Comparison of ENCODE assay signal across 7 cellular contexts in the genomic region with DNA sequence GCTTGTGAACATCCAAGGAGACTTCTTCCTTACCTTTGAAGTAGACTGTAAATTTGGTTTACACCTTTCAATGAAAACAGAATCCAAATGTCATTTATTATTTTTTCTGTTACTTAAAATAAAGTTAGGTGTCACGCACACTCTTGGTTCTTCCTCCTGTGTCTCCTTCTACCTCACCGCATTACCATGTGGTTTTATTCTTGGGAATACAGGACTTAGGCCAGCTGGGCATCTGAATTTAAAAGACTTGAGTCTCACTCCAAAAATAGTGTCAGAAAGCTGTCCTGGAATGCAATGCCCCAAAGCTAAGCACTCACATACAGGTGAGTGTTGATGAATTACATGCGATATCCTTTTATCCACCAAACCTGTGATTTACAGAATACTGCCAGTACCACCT.
"Had no signal": no experiment of that assay in that cellular context is flagged by ENCODE, and none has a peak within 500 bp of the region (broad histone marks: within the 10 kb centered on the region; RNA-seq: fewer than 3 reads in every experiment).

No MANE protein-coding gene starts in this region.

- H3K36me3 ChIP-seq: HAP-1 had no signal

- ATAC-seq: GM23338, HCT116, HepG2 had no signal

- H3K9me3 ChIP-seq: HAP-1 had no signal

- H2AFZ ChIP-seq: GM23338 had no signal

- H3K4me2 ChIP-seq: GM23338 had no signal

- H3K4me3 ChIP-seq: GM23338, HAP-1 had no signal

- H3K27ac ChIP-seq: HL-60 had no signal

- FAIRE-seq: HepG2 had no signal

- DNase-seq: H7, HFFc6 had no signal

- H3K4me1 ChIP-seq: HAP-1 had no signal
